Comparison of ENCODE assay signal across 1 cellular context in the genomic region with DNA sequence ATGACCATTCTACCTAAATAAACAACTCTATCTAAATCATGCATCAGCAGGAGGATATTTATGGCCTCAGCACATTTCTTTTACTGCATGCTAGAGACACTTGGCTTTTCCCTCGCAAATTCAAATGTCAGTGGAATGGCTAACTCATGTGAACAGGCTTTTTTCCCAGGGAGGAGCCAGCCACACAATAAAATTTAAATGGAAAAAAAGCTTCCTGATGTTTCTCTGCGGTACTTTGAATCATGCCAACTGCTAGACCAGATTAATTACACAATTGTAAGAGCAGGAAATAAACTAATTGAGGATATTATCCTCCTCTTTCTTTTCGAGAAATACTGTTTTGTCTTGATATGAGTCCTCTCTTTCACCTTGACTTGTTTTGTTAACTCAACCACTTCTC.
TF ChIP-seq lines count a peak whose summit lies in the region.

No MANE protein-coding gene starts in this region.

TF ChIP-seq in IMR-90, 13 proteins besides CTCF, POLR2A, EP300 and RAD21 (continued from another document):
- TF ChIP-seq, protein P1, sequence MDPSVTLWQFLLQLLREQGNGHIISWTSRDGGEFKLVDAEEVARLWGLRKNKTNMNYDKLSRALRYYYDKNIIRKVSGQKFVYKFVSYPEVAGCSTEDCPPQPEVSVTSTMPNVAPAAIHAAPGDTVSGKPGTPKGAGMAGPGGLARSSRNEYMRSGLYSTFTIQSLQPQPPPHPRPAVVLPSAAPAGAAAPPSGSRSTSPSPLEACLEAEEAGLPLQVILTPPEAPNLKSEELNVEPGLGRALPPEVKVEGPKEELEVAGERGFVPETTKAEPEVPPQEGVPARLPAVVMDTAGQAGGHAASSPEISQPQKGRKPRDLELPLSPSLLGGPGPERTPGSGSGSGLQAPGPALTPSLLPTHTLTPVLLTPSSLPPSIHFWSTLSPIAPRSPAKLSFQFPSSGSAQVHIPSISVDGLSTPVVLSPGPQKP (IDR thresholded peaks at IDR 0.05; ENCODE audit: borderline replicate concordance, low read depth, low read length), result no peak
- TF ChIP-seq FOS (IDR thresholded peaks at IDR 0.05; ENCODE audit: low read depth, low read length) (no peak), CEBPB (IDR thresholded peaks at IDR 0.05; ENCODE audit: low read depth, low read length) (no peak), MXI1 (IDR thresholded peaks at IDR 0.05; ENCODE audit: borderline replicate concordance, low read depth, low read length) (no peak), RCOR1 (IDR thresholded peaks at IDR 0.05; ENCODE audit: insufficient replicate concordance, low read length) (no peak), RFX5 (IDR thresholded peaks at IDR 0.05; ENCODE audit: low read depth, low read length) (no peak)
TF ChIP-seq in IMR-90: peak in this region for 0.
